In the genomic region with DNA sequence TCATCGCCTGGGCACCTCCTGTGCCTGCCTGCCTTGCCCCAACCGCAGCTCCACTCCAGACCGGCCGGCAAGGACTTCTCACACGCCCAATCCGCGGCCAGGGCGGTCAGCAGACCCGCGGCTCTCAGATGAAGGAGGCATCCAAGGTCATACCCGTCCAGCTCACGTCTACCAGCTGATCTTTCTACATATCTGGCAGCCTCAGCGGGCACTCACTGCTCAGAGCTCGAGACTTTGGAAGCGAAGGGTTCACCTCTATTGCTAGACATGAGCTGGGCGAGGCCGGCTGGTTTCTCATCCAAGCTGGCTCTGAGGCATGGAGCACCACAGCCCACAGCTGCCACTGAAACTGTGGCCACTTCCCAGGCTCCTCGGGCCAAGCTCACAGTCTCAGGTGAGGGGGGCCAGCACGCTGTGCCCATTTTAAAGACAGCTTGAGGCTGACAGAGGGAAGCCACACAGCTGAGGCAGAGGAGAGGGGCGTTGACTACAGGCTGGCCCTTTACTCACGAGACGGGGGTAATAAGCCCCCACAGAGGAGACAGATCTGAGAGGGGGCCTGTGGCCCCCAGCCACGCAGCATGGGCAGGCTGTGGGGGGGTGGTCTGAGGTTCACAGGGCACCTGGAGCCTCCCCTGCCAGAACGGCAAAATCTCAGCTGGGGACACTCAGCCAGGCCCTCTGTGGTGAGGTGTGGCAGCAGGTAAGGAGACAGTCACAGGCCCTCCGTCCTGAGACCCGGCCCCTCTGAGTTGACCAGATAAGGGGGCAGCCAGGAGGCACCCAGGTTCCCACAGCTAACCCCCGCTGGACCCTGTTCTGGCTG, we compare ENCODE assay signal across 9 cellular contexts. TPM values are rescaled to one million over a fixed set of nuclear protein-coding genes. Genes with fewer than 3 reads are reported as not detected.
A peak's percentile ranks its signal among the peaks of the same experiment; 100 is the strongest.
DNase-seq lines count a peak whose midpoint lies in the region; ATAC-seq, FAIRE-seq and TF ChIP-seq lines count a peak whose summit lies in the region.
"Had no signal": no experiment of that assay in that cellular context is flagged by ENCODE, and none has a peak within 500 bp of the region (broad histone marks: within the 10 kb centered on the region; RNA-seq: fewer than 3 reads in every experiment).

No MANE protein-coding gene starts in this region.

- 0 out of 2 replicates have a peak, but pooled peaks cover 6% of the 10 kb centered on the region for H3K36me3 ChIP-seq in HUES48 (ENCODE audit: control insufficient read depth, insufficient read depth, low read length)
- H3K36me3 ChIP-seq in bronchial epithelial cell (ENCODE audit: control insufficient read depth, insufficient read depth, low read length): peaks cover 26% of the 10 kb centered on the region
- no peaks in the 10 kb centered on the region for H3K36me3 ChIP-seq in kidney epithelial cell (ENCODE audit: control insufficient read depth, insufficient read depth, low read length)
- no peaks in the 10 kb centered on the region for H3K36me3 ChIP-seq in smooth muscle cell (ENCODE audit: low read depth)
- H3K36me3 ChIP-seq in A673 (ENCODE audit: insufficient read depth, low read length, poor library complexity, severe bottlenecking): no peaks in the 10 kb centered on the region
- H3K36me3 ChIP-seq in GM23248 (ENCODE audit: low read depth): no peaks in the 10 kb centered on the region

- no peak overlapping the region for H3K4me3 Mint-ChIP-seq in activated CD4-positive, alpha-beta T cell treated with anti-CD3 and anti-CD28 coated beads, Interleukin-2, amount 10 ng/mL, durations not matched to agents 24 days and 14 days
- no peak overlapping the region for H3K4me3 Mint-ChIP-seq in activated CD8-positive, alpha-beta T cell treated with anti-CD3 and anti-CD28 coated beads, Interleukin-2, amount 10 ng/mL, durations not matched to agents 7 days and 5 days
- H3K4me3 Mint-ChIP-seq: activated naive CD4-positive, alpha-beta T cell treated with anti-CD3 and anti-CD28 coated beads, Interleukin-2, amount 10 ng/mL, durations not matched to agents 7 days and 5 days had no signal

- H3K27me3 Mint-ChIP-seq in activated CD4-positive, alpha-beta T cell treated with anti-CD3 and anti-CD28 coated beads, Interleukin-2, amount 10 ng/mL, durations not matched to agents 24 days and 14 days: peaks cover 25% of the 10 kb centered on the region
- H3K27me3 Mint-ChIP-seq in activated CD8-positive, alpha-beta T cell treated with anti-CD3 and anti-CD28 coated beads, Interleukin-2, amount 10 ng/mL, durations not matched to agents 7 days and 5 days (ENCODE audit: low read depth): peaks cover 14% of the 10 kb centered on the region

- peaks cover 3% of the 10 kb centered on the region for H3K4me1 Mint-ChIP-seq in activated CD4-positive, alpha-beta T cell treated with anti-CD3 and anti-CD28 coated beads, Interleukin-2, amount 10 ng/mL, durations not matched to agents 24 days and 14 days
- peaks cover 2% of the 10 kb centered on the region for H3K4me1 Mint-ChIP-seq in activated CD8-positive, alpha-beta T cell treated with anti-CD3 and anti-CD28 coated beads, Interleukin-2, amount 10 ng/mL, durations not matched to agents 7 days and 5 days (ENCODE audit: low read depth)
- H3K4me1 Mint-ChIP-seq: activated naive CD4-positive, alpha-beta T cell treated with anti-CD3 and anti-CD28 coated beads, Interleukin-2, amount 10 ng/mL, durations not matched to agents 7 days and 5 days had no signal

- FAIRE-seq in bronchial epithelial cell (lab: Jason Lieb, UNC): no peak

- H3K4me2 ChIP-seq in smooth muscle cell (peak overlapping the region; percentile 99), GM23248 (ENCODE audit: unreplicated experiment) (no peak overlapping the region)

- H3K9me2 ChIP-seq in GM23248 (ENCODE audit: insufficient read depth): no peaks in the 10 kb centered on the region

- H3K9me3 ChIP-seq in HUES48 (ENCODE audit: control insufficient read depth, insufficient read depth, low read length) (no peaks in the 10 kb centered on the region), smooth muscle cell (replicated peaks; ENCODE audit: low read depth) (no peaks in the 10 kb centered on the region), A673 (ENCODE audit: low read depth, low read length, poor library complexity, severe bottlenecking) (no peaks in the 10 kb centered on the region), GM23248 (ENCODE audit: low read depth) (no peaks in the 10 kb centered on the region)

- in situ Hi-C loops in GM23248 (cut with MboI): no loop called here

- H3K36me3 Mint-ChIP-seq in activated CD4-positive, alpha-beta T cell treated with anti-CD3 and anti-CD28 coated beads, Interleukin-2, amount 10 ng/mL, durations not matched to agents 24 days and 14 days (ENCODE audit: low read depth): no peaks in the 10 kb centered on the region
- no peaks in the 10 kb centered on the region for H3K36me3 Mint-ChIP-seq in activated CD8-positive, alpha-beta T cell treated with anti-CD3 and anti-CD28 coated beads, Interleukin-2, amount 10 ng/mL, durations not matched to agents 7 days and 5 days (ENCODE audit: low read depth)
- H3K36me3 Mint-ChIP-seq: activated naive CD4-positive, alpha-beta T cell treated with anti-CD3 and anti-CD28 coated beads, Interleukin-2, amount 10 ng/mL, durations not matched to agents 7 days and 5 days had no signal

- H3K27ac Mint-ChIP-seq in activated CD4-positive, alpha-beta T cell treated with anti-CD3 and anti-CD28 coated beads, Interleukin-2, amount 10 ng/mL, durations not matched to agents 24 days and 14 days: no peak overlapping the region
- no peak overlapping the region for H3K27ac Mint-ChIP-seq in activated CD8-positive, alpha-beta T cell treated with anti-CD3 and anti-CD28 coated beads, Interleukin-2, amount 10 ng/mL, durations not matched to agents 7 days and 5 days
- H3K27ac Mint-ChIP-seq: activated naive CD4-positive, alpha-beta T cell treated with anti-CD3 and anti-CD28 coated beads, Interleukin-2, amount 10 ng/mL, durations not matched to agents 7 days and 5 days had no signal

- BruUV-seq in A673 (replicated peaks; lab: Mats Ljungman, UMichigan): no TSS peak

- intact Hi-C loops in activated CD4-positive, alpha-beta T cell treated with anti-CD3 and anti-CD28 coated beads, Interleukin-2, amount 10 ng/mL, durations not matched to agents 24 days and 14 days (cut with micrococcal nuclease): loop anchor here (5.0 kb wide), 1 partner anchor 63 kb away; a partner anchor contains a TSS
- intact Hi-C loops in A673 (cut with micrococcal nuclease; ENCODE audit: unreplicated experiment): no loop called here

- peaks cover 64% of the 10 kb centered on the region for H4K20me1 ChIP-seq in smooth muscle cell (ENCODE audit: low read depth)
- no peaks in the 10 kb centered on the region for H4K20me1 ChIP-seq in GM23248 (ENCODE audit: insufficient read depth)

- POLR2A ChIA-PET in A673 (lab: Charles Lee; ENCODE audit: low non-redundant PET): no interaction called here
- POLR2A ChIA-PET in activated CD8-positive, alpha-beta T cell treated with anti-CD3 and anti-CD28 coated beads, Interleukin-2, amount 10 ng/mL, durations not matched to agents 7 days and 5 days (lab: Charles Lee): no interaction called here

- CTCF ChIA-PET in A673 (lab: Charles Lee): interaction anchor here (0.5 to 1.0 kb wide), 2 partner anchors 17 to 457 kb away, joined by 3 read pairs; no protein-coding TSS in a partner anchor
- CTCF ChIA-PET in activated CD8-positive, alpha-beta T cell treated with anti-CD3 and anti-CD28 coated beads, Interleukin-2, amount 10 ng/mL, durations not matched to agents 7 days and 5 days (lab: Charles Lee): interaction anchor here (1.3 to 1.9 kb wide), 2 partner anchors 18 to 63 kb away, joined by 5 read pairs; a partner anchor contains a TSS

- WGBS in smooth muscle cell (ENCODE audit: low lambda C conversion rate): 87% methylated on average over 27 of the region's 27 CpGs
- 62 to 64% methylated on average over 26 to 27 of the region's 27 CpGs for WGBS in GM23248 (ENCODE audit: low coverage in 1 of 2, low lambda C conversion rate in 2 of 2, missing lambda C conversion rate in 2 of 2), 2 experiments

- H3K27me3 ChIP-seq in HUES48 (ENCODE audit: control insufficient read depth, insufficient read depth, low read length) (no peaks in the 10 kb centered on the region), bronchial epithelial cell (ENCODE audit: control insufficient read depth, insufficient read depth, low read length) (no peaks in the 10 kb centered on the region), kidney epithelial cell (ENCODE audit: control insufficient read depth, insufficient read depth, low read length) (no peaks in the 10 kb centered on the region), smooth muscle cell (ENCODE audit: low read depth) (no peaks in the 10 kb centered on the region), A673 (replicated peaks; ENCODE audit: insufficient read depth, low read depth, low read length, poor library complexity) (peaks cover 23% of the 10 kb centered on the region), GM23248 (replicated peaks; ENCODE audit: insufficient read depth) (peaks cover 9% of the 10 kb centered on the region; the same call in 1 of the 2 replicates)

- H3F3A ChIP-seq in smooth muscle cell (ENCODE audit: low read depth) (no peaks in the 10 kb centered on the region), GM23248 (ENCODE audit: insufficient read depth) (no peaks in the 10 kb centered on the region)

- no peaks in the 10 kb centered on the region for H3K9me3 Mint-ChIP-seq in activated CD4-positive, alpha-beta T cell treated with anti-CD3 and anti-CD28 coated beads, Interleukin-2, amount 10 ng/mL, durations not matched to agents 24 days and 14 days
- H3K9me3 Mint-ChIP-seq in activated CD8-positive, alpha-beta T cell treated with anti-CD3 and anti-CD28 coated beads, Interleukin-2, amount 10 ng/mL, durations not matched to agents 7 days and 5 days (ENCODE audit: insufficient read depth): no peaks in the 10 kb centered on the region
- H3K9me3 Mint-ChIP-seq: activated naive CD4-positive, alpha-beta T cell treated with anti-CD3 and anti-CD28 coated beads, Interleukin-2, amount 10 ng/mL, durations not matched to agents 7 days and 5 days had no signal

- peak overlapping the region; percentile 70; the same call in 1 of the 2 replicates for H3K4me3 ChIP-seq in HUES48 (ENCODE audit: low read depth, low read length)
- peak overlapping the region; percentile 90 for H3K4me3 ChIP-seq in bronchial epithelial cell (ENCODE audit: low read depth, low read length)
- H3K4me3 ChIP-seq in kidney epithelial cell (ENCODE audit: low read depth, low read length): peak overlapping the region; percentile 82
- peak overlapping the region; percentile 82 for H3K4me3 ChIP-seq in smooth muscle cell
- H3K4me3 ChIP-seq in A673 (ENCODE audit: low read depth, low read length, poor library complexity, severe bottlenecking): no peak overlapping the region
- H3K4me3 ChIP-seq in GM23248: no peak overlapping the region

- DNase-seq in bronchial epithelial cell (ENCODE audit: low read depth): no peak
- DNase-seq in kidney epithelial cell (ENCODE audit: low read depth): no peak
- DNase-seq in smooth muscle cell (lab: John Stamatoyannopoulos, UW; ENCODE audit: unreplicated experiment): no peak
- DNase-seq in activated CD4-positive, alpha-beta T cell treated with anti-CD3 and anti-CD28 coated beads, Interleukin-2, amount 10 ng/mL, durations not matched to agents 24 days and 14 days: no peak
- DNase-seq in A673 (ENCODE audit: low spot score): no peak
- DNase-seq in activated CD8-positive, alpha-beta T cell treated with anti-CD3 and anti-CD28 coated beads, Interleukin-2, amount 10 ng/mL, durations not matched to agents 7 days and 5 days: no peak
- no peak for DNase-seq in GM23248
- DNase-seq: activated naive CD4-positive, alpha-beta T cell treated with anti-CD3 and anti-CD28 coated beads, Interleukin-2, amount 10 ng/mL, durations not matched to agents 7 days and 5 days had no signal

- H3K4me1 ChIP-seq in HUES48 (ENCODE audit: control insufficient read depth, insufficient read depth, low read length) (peaks cover 72% of the 10 kb centered on the region), smooth muscle cell (ENCODE audit: low read depth) (peaks cover 77% of the 10 kb centered on the region), A673 (ENCODE audit: insufficient read depth, low read length, poor library complexity, severe bottlenecking) (peaks cover 29% of the 10 kb centered on the region), GM23248 (ENCODE audit: insufficient read depth) (peaks cover 18% of the 10 kb centered on the region)

- no peak for ATAC-seq in activated CD8-positive, alpha-beta T cell treated with anti-CD3 and anti-CD28 coated beads, Interleukin-2, amount 10 ng/mL, durations not matched to agents 7 days and 5 days

- H3K79me2 ChIP-seq in smooth muscle cell (ENCODE audit: low read depth): peaks cover 14% of the 10 kb centered on the region
- H3K79me2 ChIP-seq in GM23248 (ENCODE audit: insufficient read depth): no peaks in the 10 kb centered on the region

- H2AFZ ChIP-seq in smooth muscle cell (ENCODE audit: low read depth) (no peak overlapping the region), GM23248 (no peak overlapping the region)

- no peak overlapping the region; the same call in 1 of the 2 replicates for H3K9ac ChIP-seq in HUES48 (ENCODE audit: low read depth, low read length)
- no peak overlapping the region for H3K9ac ChIP-seq in smooth muscle cell (ENCODE audit: low read depth)
- H3K9ac ChIP-seq in GM23248: no peak overlapping the region

- TF ChIP-seq CTCF in bronchial epithelial cell (IDR thresholded peaks at IDR 0.05; ENCODE audit: insufficient read depth, low read length, severe bottlenecking) (no peak), kidney epithelial cell (IDR thresholded peaks at IDR 0.05; ENCODE audit: insufficient read depth, low read length, poor library complexity, severe bottlenecking) (no peak), smooth muscle cell (IDR thresholded peaks at IDR 0.05; ENCODE audit: borderline replicate concordance, insufficient read depth, poor library complexity, severe bottlenecking) (no peak), A673 (conservative IDR thresholded peaks at IDR 0.05; ENCODE audit: low read depth, low read length) (no peak)

- H3K27ac ChIP-seq in HUES48 (ENCODE audit: low read depth, low read length) (peak overlapping the region; percentile 91), smooth muscle cell (ENCODE audit: low read depth) (peak overlapping the region; percentile 47), A673 (ENCODE audit: low read depth, low read length, poor library complexity, severe bottlenecking) (no peak overlapping the region), GM23248 (no peak overlapping the region)

RNA-seq across cellular contexts. Expression of a gene that starts 2.0 kb away (rescaled TPM):
- 61.6 and 99.5 TPM in 2 replicates for total RNA-seq in bronchial epithelial cell
- 359 and 455 TPM in 2 replicates for total RNA-seq in kidney epithelial cell
- 27.5 and 30.0 TPM in 2 replicates for total RNA-seq in smooth muscle cell
- 27.6 and 132 TPM in 2 replicates for polyA plus RNA-seq in smooth muscle cell
- total RNA-seq in activated CD4-positive, alpha-beta T cell treated with anti-CD3 and anti-CD28 coated beads, Interleukin-2, amount 10 ng/mL, durations not matched to agents 24 days and 14 days: 2.0 and 2.1 TPM in 2 replicates
- total RNA-seq in A673 (2021): 4.2 and 13.2 TPM in 2 replicates
- total RNA-seq in activated CD8-positive, alpha-beta T cell treated with anti-CD3 and anti-CD28 coated beads, Interleukin-2, amount 10 ng/mL, durations not matched to agents 7 days and 5 days: under 1 TPM; 0.40 to 0.63 TPM
- total RNA-seq in GM23248 (2014; rRNA removed; shearing (Covaris generic)): 4.5 and 13.9 TPM in 2 replicates
- polyA plus RNA-seq in GM23248 (2016; fragmentation: Nextera tagmentation; extraction: Ambion mirVana): 4.3 and 6.0 TPM in 2 replicates

RNA-seq across cellular contexts. Expression of a gene that starts 21.8 kb away (rescaled TPM):
- total RNA-seq in bronchial epithelial cell: 1,471 and 1,737 TPM in 2 replicates
- 3,089 and 5,743 TPM in 2 replicates for total RNA-seq in kidney epithelial cell
- total RNA-seq in smooth muscle cell: 2,536 and 4,082 TPM in 2 replicates
- polyA plus RNA-seq in smooth muscle cell: 438 and 495 TPM in 2 replicates
- total RNA-seq in activated CD4-positive, alpha-beta T cell treated with anti-CD3 and anti-CD28 coated beads, Interleukin-2, amount 10 ng/mL, durations not matched to agents 24 days and 14 days: 2,091 and 2,109 TPM in 2 replicates
- total RNA-seq in A673 (2021): 1,502 and 1,506 TPM in 2 replicates
- 1,000 to 10,000 TPM; 1,875 to 1,999 TPM for total RNA-seq in activated CD8-positive, alpha-beta T cell treated with anti-CD3 and anti-CD28 coated beads, Interleukin-2, amount 10 ng/mL, durations not matched to agents 7 days and 5 days
- total RNA-seq in GM23248 (2014; rRNA removed; shearing (Covaris generic)): 1,039 and 1,622 TPM in 2 replicates
- 566 and 639 TPM in 2 replicates for polyA plus RNA-seq in GM23248 (2016; fragmentation: Nextera tagmentation; extraction: Ambion mirVana)

RNA-seq across cellular contexts. Expression of a gene that starts 42.0 kb away (rescaled TPM):
- total RNA-seq in bronchial epithelial cell (0.51 and 1.3 TPM in 2 replicates), kidney epithelial cell (6.9 and 8.1 TPM in 2 replicates), smooth muscle cell (5.2 and 7.6 TPM in 2 replicates), A673 (2021) (11.8 and 14.1 TPM in 2 replicates)
- polyA plus RNA-seq in smooth muscle cell (7.4 and 13.7 TPM in 2 replicates), GM23248 (2016; fragmentation: Nextera tagmentation; extraction: Ambion mirVana) (0.66 and 0.82 TPM in 2 replicates)
- 13.1 and 13.5 TPM in 2 replicates for total RNA-seq in activated CD4-positive, alpha-beta T cell treated with anti-CD3 and anti-CD28 coated beads, Interleukin-2, amount 10 ng/mL, durations not matched to agents 24 days and 14 days
- total RNA-seq in activated CD8-positive, alpha-beta T cell treated with anti-CD3 and anti-CD28 coated beads, Interleukin-2, amount 10 ng/mL, durations not matched to agents 7 days and 5 days: 10 to 100 TPM; 17.0 to 17.5 TPM
- 3.0 and 7.3 TPM in 2 replicates for total RNA-seq in GM23248 (2014; rRNA removed; shearing (Covaris generic))

Comparison
In these comparisons a context has a peak if more than half of its experiments do, and no peak if none do; other contexts are left out.
1. H3K27ac ChIP-seq: peak in HUES48 (single experiment) and smooth muscle cell (single experiment); none in A673 (single experiment) and GM23248 (single experiment).
2. H3K4me3 ChIP-seq: peak in HUES48 (single experiment), bronchial epithelial cell (single experiment), kidney epithelial cell (single experiment) and smooth muscle cell (single experiment); none in A673 (single experiment) and GM23248 (single experiment).